ENCODE assay signal across 24 cellular contexts in genomic region chr11:134258577-134258976, GRCh38. TPM values are rescaled to one million over a fixed set of nuclear protein-coding genes. Genes with fewer than 3 reads are reported as not detected.
DNase-seq lines count a peak whose midpoint lies in the region; ATAC-seq and TF ChIP-seq lines count a peak whose summit lies in the region.
"Had no signal": no experiment of that assay in that cellular context is flagged by ENCODE, and none has a peak within 500 bp of the region (broad histone marks: within the 10 kb centered on the region; RNA-seq: fewer than 3 reads in every experiment).

No MANE protein-coding gene starts in this region.

- no peak overlapping the region for H3K9ac ChIP-seq in Loucy (ENCODE audit: low read depth, low read length, poor library complexity, severe bottlenecking)
- H3K9ac ChIP-seq: BLaER1 treated with 17β-estradiol and CSF1 and Interleukin-3, amounts not matched to agents 10 nM and 100 nM had no signal

- H3K9me2 ChIP-seq in Loucy (replicated peaks; ENCODE audit: low read depth, low read length): no peaks in the 10 kb centered on the region

- peak overlapping the region; percentile 3 for H3K27ac Mint-ChIP-seq in activated CD8-positive, alpha-beta T cell treated with anti-CD3 and anti-CD28 coated beads, Interleukin-2, amount 10 ng/mL, durations not matched to agents 7 days and 5 days
- no peak overlapping the region for H3K27ac Mint-ChIP-seq in activated CD8-positive, alpha-beta T cell treated with anti-CD3 and anti-CD28 coated beads for 36 hours

- ATAC-seq in activated CD8-positive, alpha-beta T cell treated with anti-CD3 and anti-CD28 coated beads, Interleukin-2, amount 10 ng/mL, durations not matched to agents 7 days and 5 days: no peak
- ATAC-seq in activated CD8-positive, alpha-beta T cell treated with anti-CD3 and anti-CD28 coated beads for 36 hours: no peak
- ATAC-seq in esophagus mucosa (peak; percentile 53), HG02981 (IDR thresholded peaks at IDR 0.05; ENCODE audit: unreplicated experiment) (no peak), GM19467 (IDR thresholded peaks at IDR 0.05; ENCODE audit: unreplicated experiment) (no peak)
- ATAC-seq: HCT116, Panc1 had no signal

- H3F3A ChIP-seq in Loucy (ENCODE audit: low read depth): no peaks in the 10 kb centered on the region

- CTCF ChIA-PET in activated CD8-positive, alpha-beta T cell treated with anti-CD3 and anti-CD28 coated beads, Interleukin-2, amount 10 ng/mL, durations not matched to agents 7 days and 5 days (lab: Charles Lee): no interaction called here
- CTCF ChIA-PET in activated CD8-positive, alpha-beta T cell treated with anti-CD3 and anti-CD28 coated beads for 36 hours (lab: Charles Lee): no interaction called here

- peak overlapping the region; percentile 73 for H3K4me2 ChIP-seq in Loucy (ENCODE audit: low read depth, low read length, poor library complexity, severe bottlenecking)

- H3K9me3 ChIP-seq in Loucy (ENCODE audit: insufficient read depth, low read depth, low read length): no peaks in the 10 kb centered on the region
- H3K9me3 ChIP-seq in thyroid gland: no peaks in the 10 kb centered on the region
- H3K9me3 ChIP-seq: BLaER1 treated with 17β-estradiol and CSF1 and Interleukin-3, amounts not matched to agents 10 nM and 100 nM; SJCRH30 had no signal

- H3K36me3 ChIP-seq in Loucy (ENCODE audit: insufficient read depth, low read length): peaks cover 9% of the 10 kb centered on the region; the same call in 1 of the 2 replicates
- H3K36me3 ChIP-seq in thyroid gland: peaks cover 39 to 47% of the 10 kb centered on the region in 2 donors

- POLR2A ChIA-PET in activated CD8-positive, alpha-beta T cell treated with anti-CD3 and anti-CD28 coated beads, Interleukin-2, amount 10 ng/mL, durations not matched to agents 7 days and 5 days (lab: Charles Lee): no interaction called here
- POLR2A ChIA-PET in activated CD8-positive, alpha-beta T cell treated with anti-CD3 and anti-CD28 coated beads for 36 hours (lab: Charles Lee): no interaction called here

- H3K4me3 ChIP-seq in Loucy (ENCODE audit: low read length, poor library complexity, severe bottlenecking) (no peak overlapping the region), thyroid gland (replicated peaks in 1 of 3) (no peak overlapping the region)
- H3K4me3 ChIP-seq: BLaER1 treated with 17β-estradiol and CSF1 and Interleukin-3, amounts not matched to agents 10 nM and 100 nM; SJCRH30 had no signal

- peaks cover 25% of the 10 kb centered on the region for H3K4me1 Mint-ChIP-seq in activated CD8-positive, alpha-beta T cell treated with anti-CD3 and anti-CD28 coated beads, Interleukin-2, amount 10 ng/mL, durations not matched to agents 7 days and 5 days (ENCODE audit: low read depth)
- peaks cover 12% of the 10 kb centered on the region for H3K4me1 Mint-ChIP-seq in activated CD8-positive, alpha-beta T cell treated with anti-CD3 and anti-CD28 coated beads for 36 hours (ENCODE audit: low read depth)

- 41 to 74% methylated on average over 4 of the region's 4 CpGs for WGBS in thyroid gland, 2 donors

- peak overlapping the region in 2 of 3 donors; percentile 46 to 87 for H3K27ac ChIP-seq in thyroid gland
- H3K27ac ChIP-seq: BLaER1 treated with 17β-estradiol and CSF1 and Interleukin-3, amounts not matched to agents 10 nM and 100 nM; SJCRH30 had no signal

- TF ChIP-seq CTCF in activated CD8-positive, alpha-beta T cell treated with anti-CD3 and anti-CD28 coated beads for 36 hours (IDR thresholded peaks at IDR 0.05): no peak
- TF ChIP-seq CTCF in Loucy (conservative IDR thresholded peaks at IDR 0.05; ENCODE audit: low read length) (no peak), thyroid gland (IDR thresholded peaks at IDR 0.05) (no peak)

- H3K27me3 Mint-ChIP-seq in activated CD8-positive, alpha-beta T cell treated with anti-CD3 and anti-CD28 coated beads, Interleukin-2, amount 10 ng/mL, durations not matched to agents 7 days and 5 days (ENCODE audit: low read depth): no peaks in the 10 kb centered on the region
- H3K27me3 Mint-ChIP-seq in activated CD8-positive, alpha-beta T cell treated with anti-CD3 and anti-CD28 coated beads for 36 hours: no peaks in the 10 kb centered on the region
- H3K27me3 Mint-ChIP-seq: CD8-positive, alpha-beta memory T cell had no signal

- H3K4me1 ChIP-seq in Loucy (ENCODE audit: insufficient read depth, low read length, poor library complexity, severe bottlenecking) (peaks cover 57% of the 10 kb centered on the region), thyroid gland (peaks cover 4 to 42% of the 10 kb centered on the region in 2 donors)

- H3K4me3 Mint-ChIP-seq in activated CD8-positive, alpha-beta T cell treated with anti-CD3 and anti-CD28 coated beads, Interleukin-2, amount 10 ng/mL, durations not matched to agents 7 days and 5 days: no peak overlapping the region
- H3K4me3 Mint-ChIP-seq in activated CD8-positive, alpha-beta T cell treated with anti-CD3 and anti-CD28 coated beads for 36 hours: no peak overlapping the region

- intact Hi-C loops in activated CD8-positive, alpha-beta T cell treated with anti-CD3 and anti-CD28 coated beads for 36 hours (cut with micrococcal nuclease): no loop called here
- intact Hi-C loops in thyroid gland (cut with DNase I): no loop called here

- H3K27me3 ChIP-seq in Loucy (ENCODE audit: insufficient read depth, low read length, poor library complexity, severe bottlenecking) (no peaks in the 10 kb centered on the region), thyroid gland (no peaks in the 10 kb centered on the region)
- H3K27me3 ChIP-seq: BLaER1 treated with 17β-estradiol and CSF1 and Interleukin-3, amounts not matched to agents 10 nM and 100 nM; SJCRH30 had no signal

- H3K36me3 Mint-ChIP-seq in activated CD8-positive, alpha-beta T cell treated with anti-CD3 and anti-CD28 coated beads, Interleukin-2, amount 10 ng/mL, durations not matched to agents 7 days and 5 days (ENCODE audit: low read depth): peaks cover 14% of the 10 kb centered on the region
- H3K36me3 Mint-ChIP-seq in activated CD8-positive, alpha-beta T cell treated with anti-CD3 and anti-CD28 coated beads for 36 hours (ENCODE audit: low read depth): peaks cover 5% of the 10 kb centered on the region

- no peak for DNase-seq in activated CD8-positive, alpha-beta T cell treated with anti-CD3 and anti-CD28 coated beads, Interleukin-2, amount 10 ng/mL, durations not matched to agents 7 days and 5 days
- no peak for DNase-seq in activated CD8-positive, alpha-beta T cell treated with anti-CD3 and anti-CD28 coated beads for 36 hours
- peak; percentile 51 to 84 for DNase-seq in thyroid gland
- DNase-seq: 8988T; Calu3; CD8-positive, alpha-beta memory T cell; DMS153; EL; GF-D8; KBM-7; NCI-H1105; NCI-H146; NCI-H2029 treated with DMSO at 0.1 percent for 48 hours; NCI-H345; NCI-H524; NCI-H82; SJCRH30 had no signal

- no peak overlapping the region for H2AFZ ChIP-seq in Loucy (ENCODE audit: low read length)

- H4K20me1 ChIP-seq in Loucy (ENCODE audit: insufficient read depth, low read length, poor library complexity, severe bottlenecking): no peaks in the 10 kb centered on the region

- TF ChIP-seq POLR2A in thyroid gland (IDR thresholded peaks at IDR 0.05): peak in 1 of 2 donors; percentile 32

- H3K79me2 ChIP-seq in Loucy (ENCODE audit: insufficient read depth, low read length): peaks cover 19% of the 10 kb centered on the region

- H3K9me3 Mint-ChIP-seq in activated CD8-positive, alpha-beta T cell treated with anti-CD3 and anti-CD28 coated beads, Interleukin-2, amount 10 ng/mL, durations not matched to agents 7 days and 5 days (ENCODE audit: insufficient read depth): no peaks in the 10 kb centered on the region
- no peaks in the 10 kb centered on the region for H3K9me3 Mint-ChIP-seq in activated CD8-positive, alpha-beta T cell treated with anti-CD3 and anti-CD28 coated beads for 36 hours
- H3K9me3 Mint-ChIP-seq: CD8-positive, alpha-beta memory T cell had no signal

RNA-seq across cellular contexts. Expression of gene ACAD8, which starts 5.2 kb away (rescaled TPM):
- 10 to 100 TPM; 20.7 to 21.1 TPM for total RNA-seq in activated CD8-positive, alpha-beta T cell treated with anti-CD3 and anti-CD28 coated beads, Interleukin-2, amount 10 ng/mL, durations not matched to agents 7 days and 5 days
- 10 to 100 TPM; 13.1 to 13.8 TPM for total RNA-seq in activated CD8-positive, alpha-beta T cell treated with anti-CD3 and anti-CD28 coated beads for 36 hours
- total RNA-seq in esophagus mucosa (13.9 TPM), thyroid gland (100 to 1,000 TPM in 1 of 4 donors, 10 to 100 TPM in 3; 57.2 to 130 (median 73.2) TPM)

RNA-seq across cellular contexts. Expression of gene THYN1, which starts 5.4 kb away (rescaled TPM):
- total RNA-seq in activated CD8-positive, alpha-beta T cell treated with anti-CD3 and anti-CD28 coated beads, Interleukin-2, amount 10 ng/mL, durations not matched to agents 7 days and 5 days: 10 to 100 TPM; 53.7 to 56.1 TPM
- 10 to 100 TPM; 70.1 to 75.3 TPM for total RNA-seq in activated CD8-positive, alpha-beta T cell treated with anti-CD3 and anti-CD28 coated beads for 36 hours
- total RNA-seq in esophagus mucosa (20.0 TPM), thyroid gland (10 to 100 TPM; 42.4 to 77.9 (median 63.8) TPM)

RNA-seq across cellular contexts. Expression of gene GLB1L3, which starts 17.6 kb away (rescaled TPM):
- total RNA-seq in activated CD8-positive, alpha-beta T cell treated with anti-CD3 and anti-CD28 coated beads, Interleukin-2, amount 10 ng/mL, durations not matched to agents 7 days and 5 days: 1 to 10 TPM; 3.8 to 4.0 TPM
- 10 to 100 TPM; 11.2 to 11.9 TPM for total RNA-seq in activated CD8-positive, alpha-beta T cell treated with anti-CD3 and anti-CD28 coated beads for 36 hours
- total RNA-seq in esophagus mucosa (not detected), thyroid gland (1 to 10 TPM in 2 of 4 donors, under 1 TPM in 2; 0.63 to 2.0 (median 0.94) TPM)
- total RNA-seq: Calu3, SJCRH30 had no signal

RNA-seq across cellular contexts. Expression of gene VPS26B, which starts 34.1 kb away (rescaled TPM):
- total RNA-seq in activated CD8-positive, alpha-beta T cell treated with anti-CD3 and anti-CD28 coated beads, Interleukin-2, amount 10 ng/mL, durations not matched to agents 7 days and 5 days: 10 to 100 TPM; 55.1 TPM
- total RNA-seq in activated CD8-positive, alpha-beta T cell treated with anti-CD3 and anti-CD28 coated beads for 36 hours: 10 to 100 TPM; 35.6 TPM
- total RNA-seq in esophagus mucosa: 24.1 TPM
- total RNA-seq in thyroid gland: 10 to 100 TPM; 40.8 to 51.3 (median 44.4) TPM

RNA-seq across cellular contexts. Expression of gene NCAPD3, which starts 34.8 kb away (rescaled TPM):
- total RNA-seq in activated CD8-positive, alpha-beta T cell treated with anti-CD3 and anti-CD28 coated beads, Interleukin-2, amount 10 ng/mL, durations not matched to agents 7 days and 5 days: 100 to 1,000 TPM; 125 to 136 TPM
- 100 to 1,000 TPM in 1 of 2 experiments, 10 to 100 TPM in 1; 98.4 to 102 TPM for total RNA-seq in activated CD8-positive, alpha-beta T cell treated with anti-CD3 and anti-CD28 coated beads for 36 hours
- total RNA-seq in esophagus mucosa: 13.1 TPM
- total RNA-seq in thyroid gland: 10 to 100 TPM; 17.5 to 31.4 (median 21.9) TPM

Comparison
In these comparisons a context has a peak if more than half of its experiments do, and no peak if none do; other contexts are left out.
1. DNase-seq: peak in thyroid gland (2 of 2); none in activated CD8-positive, alpha-beta T cell treated with anti-CD3 and anti-CD28 coated beads, Interleukin-2, amount 10 ng/mL, durations not matched to agents 7 days and 5 days (single experiment) and activated CD8-positive, alpha-beta T cell treated with anti-CD3 and anti-CD28 coated beads for 36 hours (single experiment).